ENCODE assay signal across 15 cellular contexts in genomic region chr6:132706756-132707155, GRCh38. TPM values are rescaled to one million over a fixed set of nuclear protein-coding genes. Genes with fewer than 3 reads are reported as not detected.
"Had no signal": no experiment of that assay in that cellular context is flagged by ENCODE, and none has a peak within 500 bp of the region (broad histone marks: within the 10 kb centered on the region; RNA-seq: fewer than 3 reads in every experiment).

No MANE protein-coding gene starts in this region.

RNA-seq across cellular contexts. Expression of gene VNN1, which starts 7.1 kb away (rescaled TPM):
- total RNA-seq: activated CD4-positive, alpha-beta memory T cell treated with anti-CD3 and anti-CD28 coated beads for 36 hours; activated CD4-positive, alpha-beta memory T cell treated with anti-CD3 and anti-CD28 coated beads, Interleukin-2, amount 10 ng/mL, durations not matched to agents 7 days and 5 days; activated CD4-positive, alpha-beta T cell treated with anti-CD3 and anti-CD28 coated beads for 36 hours; activated CD4-positive, alpha-beta T cell treated with anti-CD3 and anti-CD28 coated beads, Interleukin-2, amount 10 ng/mL, durations not matched to agents 24 days and 14 days; activated CD4-positive, alpha-beta T cell treated with anti-CD3 and anti-CD28 coated beads, Interleukin-2, amount 10 ng/mL, durations not matched to agents 7 days and 5 days; activated CD8-positive, alpha-beta memory T cell treated with anti-CD3 and anti-CD28 coated beads for 36 hours; activated CD8-positive, alpha-beta memory T cell treated with anti-CD3 and anti-CD28 coated beads, Interleukin-2, amount 10 ng/mL, durations not matched to agents 7 days and 5 days; activated CD8-positive, alpha-beta T cell treated with anti-CD3 and anti-CD28 coated beads for 36 hours; activated CD8-positive, alpha-beta T cell treated with anti-CD3 and anti-CD28 coated beads, Interleukin-2, amount 10 ng/mL, durations not matched to agents 7 days and 5 days; T-cell; T-helper 1 cell treated with Interleukin-12 subunit alpha and Interleukin-12 subunit beta and Interleukin-4 antibody, amounts not matched to agents 30 ng/mL and 1 ng/mL, for 36 hours; T-helper 2 cell treated with Interferon-gamma antibody and Interleukin-4, amounts not matched to agents 100 ng/mL and 5 ng/mL, for 36 hours had no signal

RNA-seq across cellular contexts. Expression of gene TAAR1, which starts 47.8 kb away (rescaled TPM):
- total RNA-seq: activated B cell treated with CpG ODN at 0.5 μM for 24 hours; activated CD4-positive, alpha-beta memory T cell treated with anti-CD3 and anti-CD28 coated beads for 36 hours; activated CD4-positive, alpha-beta memory T cell treated with anti-CD3 and anti-CD28 coated beads, Interleukin-2, amount 10 ng/mL, durations not matched to agents 7 days and 5 days; activated CD4-positive, alpha-beta T cell treated with anti-CD3 and anti-CD28 coated beads for 36 hours; activated CD4-positive, alpha-beta T cell treated with anti-CD3 and anti-CD28 coated beads, Interleukin-2, amount 10 ng/mL, durations not matched to agents 24 days and 14 days; activated CD4-positive, alpha-beta T cell treated with anti-CD3 and anti-CD28 coated beads, Interleukin-2, amount 10 ng/mL, durations not matched to agents 7 days and 5 days; activated CD8-positive, alpha-beta memory T cell treated with anti-CD3 and anti-CD28 coated beads for 36 hours; activated CD8-positive, alpha-beta memory T cell treated with anti-CD3 and anti-CD28 coated beads, Interleukin-2, amount 10 ng/mL, durations not matched to agents 7 days and 5 days; activated CD8-positive, alpha-beta T cell treated with anti-CD3 and anti-CD28 coated beads for 36 hours; activated CD8-positive, alpha-beta T cell treated with anti-CD3 and anti-CD28 coated beads, Interleukin-2, amount 10 ng/mL, durations not matched to agents 7 days and 5 days; T-cell; T-helper 1 cell treated with Interleukin-12 subunit alpha and Interleukin-12 subunit beta and Interleukin-4 antibody, amounts not matched to agents 30 ng/mL and 1 ng/mL, for 36 hours; T-helper 17 cell; T-helper 2 cell treated with Interferon-gamma antibody and Interleukin-4, amounts not matched to agents 100 ng/mL and 5 ng/mL, for 36 hours; WTC11 had no signal

RNA-seq across cellular contexts. Expression of gene VNN2, which starts 50.9 kb away (rescaled TPM):
- total RNA-seq: WTC11 had no signal
